Comparison of ENCODE assay signal across 8 cellular contexts in the genomic region with DNA sequence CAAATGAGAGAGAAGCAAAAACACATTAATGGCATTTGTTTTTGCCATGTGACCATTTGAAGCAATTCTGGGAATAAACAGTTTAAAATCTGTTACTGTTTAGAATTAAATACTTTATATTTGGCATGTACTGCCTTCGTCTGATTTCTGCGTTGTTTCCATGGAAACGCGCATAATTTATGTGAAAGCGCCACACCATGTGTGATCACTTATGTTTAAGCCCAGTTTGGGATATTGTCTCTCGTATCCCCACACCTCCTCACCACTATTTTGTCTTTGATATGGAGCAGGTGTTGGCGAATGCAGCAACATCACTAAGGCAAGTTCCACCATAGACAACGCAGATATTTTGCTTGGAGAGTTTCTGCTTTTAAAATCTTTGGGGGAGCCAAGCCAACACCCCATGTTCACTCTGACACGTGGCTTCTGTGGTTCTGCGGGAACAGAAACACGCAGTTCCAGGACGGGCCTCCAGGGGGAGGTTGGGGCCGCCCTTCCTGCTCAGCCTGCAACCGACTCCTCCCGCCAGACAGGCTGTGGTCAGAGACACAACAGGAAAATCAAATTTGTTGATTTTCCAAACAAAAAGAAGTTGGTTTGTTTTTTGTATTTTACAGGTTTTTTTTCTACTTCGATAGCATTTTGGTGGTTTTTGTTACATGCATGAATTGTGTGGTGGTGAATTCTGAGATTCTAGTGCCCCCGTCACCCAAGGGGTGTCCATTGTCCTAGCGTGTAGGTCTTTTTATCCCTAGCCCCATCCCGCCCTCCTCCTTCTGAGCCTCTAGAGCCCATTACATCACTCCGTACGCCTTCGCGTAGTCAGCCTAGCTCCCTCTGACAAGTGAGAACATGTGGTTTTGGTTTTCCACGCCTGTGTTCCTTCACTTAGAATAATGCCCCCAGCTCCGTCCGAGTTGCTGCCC.
A peak's percentile ranks its signal among the peaks of the same experiment; 100 is the strongest.
DNase-seq lines count a peak whose midpoint lies in the region; ATAC-seq lines count a peak whose summit lies in the region.

No MANE protein-coding gene starts in this region.

- H3K4me2 ChIP-seq in Karpas-422 (ENCODE audit: low read depth, low read length, poor library complexity, severe bottlenecking): no peak overlapping the region

- H2AFZ ChIP-seq in Karpas-422 (ENCODE audit: low read length): no peak overlapping the region

- H3K4me1 Mint-ChIP-seq in memory B cell: peaks cover 6% of the 10 kb centered on the region

- peak; percentile 73 for DNase-seq in DMS53 (lab: John Stamatoyannopoulos, UW)
- no peak for DNase-seq in DMS53 treated with DMSO at 0.1 percent for 48 hours (lab: John Stamatoyannopoulos, UW; ENCODE audit: unreplicated experiment)
- peak; percentile 82 for DNase-seq in Karpas-422
- peak; percentile 21 to 46 for DNase-seq in activated CD4-positive, alpha-beta T cell treated with anti-CD3 and anti-CD28 coated beads, Interleukin-2, amount 50 U/mL, for 24 hours (ENCODE audit: low read depth in 1 of 2, low spot score in 1 of 2)
- DNase-seq in ecto neural progenitor cell (ENCODE audit: low spot score): peak; percentile 85
- peak; percentile 44 to 52 for DNase-seq in memory B cell (ENCODE audit: low spot score in 2 of 2)
- peak; percentile 27 to 31 for DNase-seq in stimulated activated CD8-positive, alpha-beta memory T cell treated with anti-CD3 and anti-CD28 coated beads, Interleukin-15, amount 100 ng/mL, for 48 hours (ENCODE audit: low read depth in 2 of 2)

- no peak overlapping the region for H3K9ac ChIP-seq in Karpas-422 (ENCODE audit: low read length)

- no peaks in the 10 kb centered on the region for H3K9me3 ChIP-seq in Karpas-422 (ENCODE audit: low read length)

- H3K36me3 Mint-ChIP-seq in memory B cell: no peaks in the 10 kb centered on the region

- no peaks in the 10 kb centered on the region for H3K4me1 ChIP-seq in Karpas-422 (ENCODE audit: low read length)

- no peaks in the 10 kb centered on the region for H3K79me2 ChIP-seq in Karpas-422 (ENCODE audit: low read length)

- H3K9me3 Mint-ChIP-seq in memory B cell: no peaks in the 10 kb centered on the region

- no peak overlapping the region for H3K4me3 Mint-ChIP-seq in memory B cell

- peak; percentile 81 for ATAC-seq in memory B cell (ENCODE audit: low read depth)
- ATAC-seq in HG03521 (IDR thresholded peaks at IDR 0.05; ENCODE audit: unreplicated experiment): no peak

- no peak overlapping the region for H3K27ac ChIP-seq in Karpas-422 (ENCODE audit: low read length)

- H3K27ac Mint-ChIP-seq in memory B cell: no peak overlapping the region

- no peak overlapping the region for H3K4me3 ChIP-seq in Karpas-422 (ENCODE audit: low read length)

- H3K27me3 ChIP-seq in Karpas-422 (ENCODE audit: low read length): no peaks in the 10 kb centered on the region

- H3K36me3 ChIP-seq in Karpas-422 (ENCODE audit: insufficient read depth, low read length): no peaks in the 10 kb centered on the region

- no peaks in the 10 kb centered on the region for H4K20me1 ChIP-seq in Karpas-422 (ENCODE audit: insufficient read depth, low read depth, low read length)

- H3K27me3 Mint-ChIP-seq in memory B cell: peaks cover 21% of the 10 kb centered on the region

- no peaks in the 10 kb centered on the region for H3K9me2 ChIP-seq in Karpas-422 (replicated peaks; ENCODE audit: insufficient read depth, low read length)
